ENCODE assay signal across 11 cellular contexts in the genomic region with DNA sequence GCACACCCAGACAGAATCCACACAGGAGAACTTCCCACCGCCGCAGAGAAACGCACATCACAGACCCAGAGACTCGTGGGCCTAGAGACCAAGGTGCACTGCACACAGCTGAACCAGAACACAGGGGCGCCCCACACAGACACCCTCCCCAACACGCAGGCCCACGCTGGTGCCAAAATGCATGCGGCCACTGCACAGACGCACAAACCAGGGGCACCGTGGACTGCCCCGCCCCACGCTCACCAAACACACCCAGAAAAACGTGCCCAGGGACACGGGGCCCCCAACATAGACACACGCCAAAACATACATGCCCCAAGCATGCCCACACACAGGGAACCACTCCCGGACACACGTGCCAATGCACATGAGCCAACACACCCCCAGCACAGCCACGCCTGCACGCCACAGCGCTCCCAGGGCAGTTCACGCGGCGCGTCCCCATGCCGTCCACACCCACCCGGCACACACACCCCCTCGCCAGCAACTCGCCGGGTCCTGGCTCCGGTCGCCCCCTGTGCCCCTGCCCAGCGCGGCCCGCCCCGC. TPM values are rescaled to one million over a fixed set of nuclear protein-coding genes. Genes with fewer than 3 reads are reported as not detected.
DNase-seq lines count a peak whose midpoint lies in the region; ATAC-seq, FAIRE-seq and TF ChIP-seq lines count a peak whose summit lies in the region.
"Had no signal": no experiment of that assay in that cellular context is flagged by ENCODE, and none has a peak within 500 bp of the region (broad histone marks: within the 10 kb centered on the region; RNA-seq: fewer than 3 reads in every experiment).

No MANE protein-coding gene starts in this region.

- H3K4me3 Mint-ChIP-seq in activated naive CD4-positive, alpha-beta T cell treated with anti-CD3 and anti-CD28 coated beads for 36 hours: peak overlapping the region; percentile 56
- peak overlapping the region; percentile 81 for H3K4me3 Mint-ChIP-seq in activated naive CD8-positive, alpha-beta T cell

- no peaks in the 10 kb centered on the region for H3K36me3 Mint-ChIP-seq in activated naive CD4-positive, alpha-beta T cell treated with anti-CD3 and anti-CD28 coated beads for 36 hours (ENCODE audit: low read depth)
- H3K36me3 Mint-ChIP-seq in activated naive CD8-positive, alpha-beta T cell: no peaks in the 10 kb centered on the region

- TF ChIP-seq EP300 in stomach (IDR thresholded peaks at IDR 0.05): no peak

- no peak for DNase-seq in activated naive CD4-positive, alpha-beta T cell treated with anti-CD3 and anti-CD28 coated beads for 36 hours
- no peak for DNase-seq in activated naive CD4-positive, alpha-beta T cell treated with anti-CD3 and anti-CD28 coated beads, Interleukin-2, amount 50 U/mL, for 16 hours
- no peak for DNase-seq in keratinocyte (ENCODE audit: low read depth, low spot score)
- no peak for DNase-seq in stomach
- DNase-seq in stimulated activated naive CD4-positive, alpha-beta T cell treated with Interleukin-2 at 50 U/mL for 16 hours (lab: John Stamatoyannopoulos, UW): no peak
- DNase-seq in HuH-7.5 (ENCODE audit: low spot score): no peak
- DNase-seq: amniotic stem cell, C1 segment of cervical spinal cord, NCI-H1694 had no signal

- no peak overlapping the region for H3K27ac ChIP-seq in keratinocyte (ENCODE audit: control insufficient read depth, insufficient read depth, low read length)
- H3K27ac ChIP-seq in stomach: no peak overlapping the region

- TF ChIP-seq CTCF in keratinocyte (optimal IDR thresholded peaks at IDR 0.05 in 1 of 3, IDR thresholded peaks at IDR 0.05 in 1 of 3, conservative IDR thresholded peaks at IDR 0.05 in 1 of 3; ENCODE audit: extremely low read depth in 1 of 3, insufficient read depth in 2 of 3, low read length in 3 of 3) (peak in 1 of 3 experiments; percentile 13), stomach (IDR thresholded peaks at IDR 0.05) (no peak)

- ATAC-seq in GM18909 (IDR thresholded peaks at IDR 0.05; ENCODE audit: poor library complexity, unreplicated experiment): no peak

- dilution Hi-C loops in keratinocyte (cut with MboI; ENCODE audit: extremely low pct_ligation_motif_present, low sequenced_read_pairs): no loop called here

- no peaks in the 10 kb centered on the region for H4K20me1 ChIP-seq in keratinocyte (ENCODE audit: control insufficient read depth, extremely low read depth, insufficient read depth, low read length)

- WGBS in stomach, 5 donors: 8 to 22% (median 14%) methylated on average over 24 to 35 of the region's 35 CpGs

- H3K27ac Mint-ChIP-seq in activated naive CD4-positive, alpha-beta T cell treated with anti-CD3 and anti-CD28 coated beads for 36 hours: no peak overlapping the region
- no peak overlapping the region for H3K27ac Mint-ChIP-seq in activated naive CD8-positive, alpha-beta T cell

- peak overlapping the region; percentile 75 for H3K4me2 ChIP-seq in keratinocyte (ENCODE audit: control insufficient read depth, extremely low read depth, insufficient read depth, low read depth, low read length)

- intact Hi-C loops in activated naive CD4-positive, alpha-beta T cell treated with anti-CD3 and anti-CD28 coated beads for 36 hours (cut with micrococcal nuclease): no loop called here
- intact Hi-C loops in stomach (cut with DNase I; ENCODE audit: low total_unique reads): no loop called here

- no peaks in the 10 kb centered on the region for H3K9me3 ChIP-seq in keratinocyte (ENCODE audit: control insufficient read depth, low read depth, low read length)
- H3K9me3 ChIP-seq in stomach: no peaks in the 10 kb centered on the region

- no peak overlapping the region for H2AFZ ChIP-seq in keratinocyte (ENCODE audit: control insufficient read depth, low read length)

- no peaks in the 10 kb centered on the region for H3K9me3 Mint-ChIP-seq in activated naive CD4-positive, alpha-beta T cell treated with anti-CD3 and anti-CD28 coated beads for 36 hours
- H3K9me3 Mint-ChIP-seq in activated naive CD8-positive, alpha-beta T cell (ENCODE audit: low read depth): no peaks in the 10 kb centered on the region

- H3K79me2 ChIP-seq in keratinocyte (ENCODE audit: control insufficient read depth, insufficient read depth, low read length): no peaks in the 10 kb centered on the region

- peaks cover 49% of the 10 kb centered on the region for H3K27me3 Mint-ChIP-seq in activated naive CD4-positive, alpha-beta T cell treated with anti-CD3 and anti-CD28 coated beads for 36 hours (ENCODE audit: low read depth)
- H3K27me3 Mint-ChIP-seq in activated naive CD8-positive, alpha-beta T cell: peaks cover 13% of the 10 kb centered on the region

- FAIRE-seq in keratinocyte (lab: Jason Lieb, UNC): no peak

- peak overlapping the region in 1 of 3 experiments; percentile 54 for H3K4me3 ChIP-seq in keratinocyte (ENCODE audit: control insufficient read depth in 2 of 3, extremely low read depth in 1 of 3, insufficient read depth in 2 of 3, low read depth in 1 of 3, low read length in 3 of 3)
- H3K4me3 ChIP-seq in stomach: peak overlapping the region in 3 of 4 donors; percentile 25 to 39 (median 32)

- TF ChIP-seq POLR2A in stomach (IDR thresholded peaks at IDR 0.05): no peak

- peaks cover 27% of the 10 kb centered on the region for H3K4me1 Mint-ChIP-seq in activated naive CD4-positive, alpha-beta T cell treated with anti-CD3 and anti-CD28 coated beads for 36 hours (ENCODE audit: low read depth)
- H3K4me1 Mint-ChIP-seq in activated naive CD8-positive, alpha-beta T cell (ENCODE audit: low read depth): peaks cover 23% of the 10 kb centered on the region

- peak overlapping the region; percentile 62 for H3K9ac ChIP-seq in keratinocyte (ENCODE audit: control insufficient read depth, extremely low read depth, insufficient read depth, low read length)

- peaks cover 25% of the 10 kb centered on the region for H3K4me1 ChIP-seq in keratinocyte (ENCODE audit: control insufficient read depth, extremely low read depth, insufficient read depth, low read length)
- H3K4me1 ChIP-seq in stomach: peaks cover 13 to 26% (median 24%) of the 10 kb centered on the region in 4 donors

- H3K9me1 ChIP-seq in keratinocyte (ENCODE audit: control insufficient read depth, extremely low read depth, insufficient read depth, low read length): no peaks in the 10 kb centered on the region

- CTCF ChIA-PET in activated naive CD4-positive, alpha-beta T cell treated with anti-CD3 and anti-CD28 coated beads for 36 hours (lab: Charles Lee): no interaction called here

- peaks cover 7% of the 10 kb centered on the region for H3K27me3 ChIP-seq in keratinocyte (ENCODE audit: control insufficient read depth, extremely low read depth, insufficient read depth, low read length)
- H3K27me3 ChIP-seq in stomach: peaks cover 12 to 100% (median 58%) of the 10 kb centered on the region in 3 donors

- H3K36me3 ChIP-seq in keratinocyte (ENCODE audit: control insufficient read depth in 2 of 2, extremely low read depth in 1 of 2, insufficient read depth in 2 of 2, low read length in 2 of 2) (no peaks in the 10 kb centered on the region), stomach (no peaks in the 10 kb centered on the region)

RNA-seq across cellular contexts. Expression of a gene that starts 7.8 kb away (rescaled TPM):
- under 1 TPM; 0.57 to 0.79 TPM for total RNA-seq in activated naive CD4-positive, alpha-beta T cell treated with anti-CD3 and anti-CD28 coated beads for 36 hours
- polyA plus RNA-seq in keratinocyte (0.13 to 0.28 TPM (median 0.19 TPM) in 3 replicates), stomach (under 1 TPM in 1 of 3 donors, not detected in 2; 0.03 TPM)
- 0.07 TPM for polyA plus RNA-seq in keratinocyte (2011; ENCODE audit: low read depth)
- 0.09 and 0.23 TPM in 2 replicates for polyA plus RNA-seq in keratinocyte (2011; cell fraction: cytosol; rRNA removed)
- 0.74 and 1.5 TPM in 2 replicates for polyA plus RNA-seq in keratinocyte (2011; cell fraction: nucleus; rRNA removed)
- polyA plus RNA-seq in keratinocyte (2012; ENCODE audit: low replicate concordance): 0.25 and 0.56 TPM in 2 replicates
- polyA minus RNA-seq in keratinocyte: 0.22 to 0.62 TPM (median 0.49 TPM) in 3 replicates
- 0.58 TPM for polyA minus RNA-seq in keratinocyte (2011; cell fraction: cytosol; rRNA and poly(A)+ RNA removed)
- polyA minus RNA-seq in keratinocyte (2011; cell fraction: nucleus; rRNA and poly(A)+ RNA removed): 0.84 and 0.93 TPM in 2 replicates
- under 1 TPM in 2 of 5 donors, not detected in 3; 0.18 to 0.89 TPM for total RNA-seq in stomach
